In the genomic region with DNA sequence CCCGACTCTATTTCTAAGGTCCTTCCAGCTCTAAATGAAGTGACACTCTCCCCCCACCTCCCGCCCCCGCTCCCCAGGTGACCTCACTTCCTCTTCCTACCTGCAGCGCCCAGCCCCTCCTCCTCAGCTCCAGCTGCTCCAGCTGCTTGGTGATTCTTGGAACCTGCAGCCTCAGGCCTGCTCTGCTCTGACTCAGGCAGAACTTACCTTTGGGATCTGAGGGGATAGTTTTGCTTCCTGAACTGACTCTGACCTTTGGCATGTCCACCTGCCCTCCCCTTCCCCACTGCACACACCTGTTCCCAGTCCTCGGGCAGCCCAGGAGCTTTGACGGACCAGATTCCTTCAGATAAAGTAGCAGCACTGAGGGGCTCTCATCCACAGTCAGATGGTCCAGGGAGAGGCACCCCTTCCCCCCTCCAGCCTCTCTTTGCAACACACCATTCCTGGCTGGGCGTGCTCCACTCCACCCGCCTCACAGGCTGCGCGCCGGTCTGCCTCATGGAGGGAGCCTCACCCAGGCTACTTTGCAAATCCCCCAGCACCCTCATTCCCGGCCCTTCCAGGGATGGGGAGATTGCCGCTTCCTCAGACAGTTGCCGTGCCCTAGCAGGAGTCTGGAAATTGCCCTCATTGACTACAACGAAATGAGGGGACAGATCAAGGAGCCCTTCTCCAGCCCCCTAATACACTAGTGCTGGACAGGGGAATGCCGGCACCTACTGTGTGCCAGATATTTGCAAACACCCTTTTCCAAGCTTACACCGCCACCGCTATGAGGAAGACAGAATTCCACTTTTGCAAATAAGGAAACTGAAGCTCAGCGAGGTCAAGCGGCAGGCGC, we compare ENCODE assay signal across 8 cellular contexts. TPM values are rescaled to one million over a fixed set of nuclear protein-coding genes. Genes with fewer than 3 reads are reported as not detected.
DNase-seq lines count a peak whose midpoint lies in the region; ATAC-seq, FAIRE-seq and TF ChIP-seq lines count a peak whose summit lies in the region.

No MANE protein-coding gene starts in this region.

- TF ChIP-seq POLR2A in erythroblast (IDR thresholded peaks at IDR 0.05; ENCODE audit: low read length) = no peak

- TF ChIP-seq RAD21 in neural cell (conservative IDR thresholded peaks at IDR 0.05) = no peak

- POLR2A ChIA-PET in activated CD4-positive, alpha-beta memory T cell treated with anti-CD3 and anti-CD28 coated beads, Interleukin-2, amount 10 ng/mL, durations not matched to agents 7 days and 5 days (lab: Charles Lee) = interaction anchor here (0.6 to 4.5 kb wide), 31 partner anchors 13 to 642 kb away, joined by 3 to 50 read pairs (median 4); a partner anchor contains a TSS

- peak overlapping the region; percentile 76 for H3K4me3 ChIP-seq in Loucy (ENCODE audit: low read length, poor library complexity, severe bottlenecking)
- peak overlapping the region; percentile 72 for H3K4me3 ChIP-seq in neural cell (ENCODE audit: low read length)

- H3K36me3 Mint-ChIP-seq in activated CD4-positive, alpha-beta memory T cell treated with anti-CD3 and anti-CD28 coated beads, Interleukin-2, amount 10 ng/mL, durations not matched to agents 7 days and 5 days (ENCODE audit: low read depth) = peaks cover 24% of the 10 kb centered on the region

- no peaks in the 10 kb centered on the region for H3K27me3 ChIP-seq in Loucy (ENCODE audit: insufficient read depth, low read length, poor library complexity, severe bottlenecking)
- H3K27me3 ChIP-seq in neural cell (ENCODE audit: insufficient read depth, low read depth, low read length) = peaks cover 30% of the 10 kb centered on the region

- peaks cover 67% of the 10 kb centered on the region for H3K4me1 ChIP-seq in Loucy (ENCODE audit: insufficient read depth, low read length, poor library complexity, severe bottlenecking)

- peaks cover 57% of the 10 kb centered on the region for H3K4me1 Mint-ChIP-seq in activated CD4-positive, alpha-beta memory T cell treated with anti-CD3 and anti-CD28 coated beads, Interleukin-2, amount 10 ng/mL, durations not matched to agents 7 days and 5 days

- CTCF ChIA-PET in activated CD4-positive, alpha-beta memory T cell treated with anti-CD3 and anti-CD28 coated beads, Interleukin-2, amount 10 ng/mL, durations not matched to agents 7 days and 5 days (lab: Charles Lee) = interaction anchor here (0.6 to 2.9 kb wide), 22 partner anchors 10 to 241 kb away, joined by 3 to 26 read pairs (median 4); a partner anchor contains a TSS

- H3F3A ChIP-seq in Loucy (ENCODE audit: low read depth) = peaks cover 4% of the 10 kb centered on the region
- no peaks in the 10 kb centered on the region for H3F3A ChIP-seq in neural cell (ENCODE audit: insufficient read depth, low read length, poor library complexity, severe bottlenecking)

- H4K20me1 ChIP-seq in Loucy (ENCODE audit: insufficient read depth, low read length, poor library complexity, severe bottlenecking) (peaks cover 45% of the 10 kb centered on the region), neural cell (ENCODE audit: insufficient read depth) (no peaks in the 10 kb centered on the region)

- H3K4me2 ChIP-seq in Loucy (ENCODE audit: low read depth, low read length, poor library complexity, severe bottlenecking) = peak overlapping the region; percentile 91
- H3K4me2 ChIP-seq in neural cell (ENCODE audit: low read length) = peak overlapping the region; percentile 48

- H3K27ac ChIP-seq in neural cell (ENCODE audit: low read length) = no peak overlapping the region

- H3K9me3 ChIP-seq in Loucy (ENCODE audit: insufficient read depth, low read depth, low read length) (no peaks in the 10 kb centered on the region), neural cell (ENCODE audit: low read length) (no peaks in the 10 kb centered on the region)

- H3K4me3 Mint-ChIP-seq in activated CD4-positive, alpha-beta memory T cell treated with anti-CD3 and anti-CD28 coated beads, Interleukin-2, amount 10 ng/mL, durations not matched to agents 7 days and 5 days = peak overlapping the region; percentile 92

- TF ChIP-seq CTCF in Loucy (conservative IDR thresholded peaks at IDR 0.05; ENCODE audit: low read length) (no peak), neural cell (IDR thresholded peaks at IDR 0.05; ENCODE audit: poor library complexity, severe bottlenecking) (no peak), omental fat pad (IDR thresholded peaks at IDR 0.05) (no peak)

- ATAC-seq in omental fat pad (ENCODE audit: low FRiP score) = no peak

- H3K27ac Mint-ChIP-seq in activated CD4-positive, alpha-beta memory T cell treated with anti-CD3 and anti-CD28 coated beads, Interleukin-2, amount 10 ng/mL, durations not matched to agents 7 days and 5 days = peak overlapping the region; percentile 78

- H3K9me3 Mint-ChIP-seq in activated CD4-positive, alpha-beta memory T cell treated with anti-CD3 and anti-CD28 coated beads, Interleukin-2, amount 10 ng/mL, durations not matched to agents 7 days and 5 days = no peaks in the 10 kb centered on the region

- H3K27me3 Mint-ChIP-seq in activated CD4-positive, alpha-beta memory T cell treated with anti-CD3 and anti-CD28 coated beads, Interleukin-2, amount 10 ng/mL, durations not matched to agents 7 days and 5 days = no peaks in the 10 kb centered on the region

- peaks cover 68% of the 10 kb centered on the region for H3K79me2 ChIP-seq in Loucy (ENCODE audit: insufficient read depth, low read length)
- no peaks in the 10 kb centered on the region for H3K79me2 ChIP-seq in neural cell (replicated peaks; ENCODE audit: insufficient read depth, low read length)

- H2AFZ ChIP-seq in Loucy (ENCODE audit: low read length) (peak overlapping the region; percentile 40; the same call in 1 of the 2 replicates), neural cell (ENCODE audit: low read depth, low read length) (no peak overlapping the region)

- H3K36me3 ChIP-seq in Loucy (ENCODE audit: insufficient read depth, low read length) = peaks cover 7% of the 10 kb centered on the region; the same call in 1 of the 2 replicates
- no peaks in the 10 kb centered on the region for H3K36me3 ChIP-seq in neural cell (ENCODE audit: insufficient read depth, low read length)

- no peak for TF ChIP-seq EP300 in neural cell (conservative IDR thresholded peaks at IDR 0.05; ENCODE audit: poor library complexity, severe bottlenecking)

- no peak for FAIRE-seq in urothelium cell line (lab: Jason Lieb, UNC)

- H3K9ac ChIP-seq in Loucy (ENCODE audit: low read depth, low read length, poor library complexity, severe bottlenecking) = peak overlapping the region; percentile 89
- peak overlapping the region; percentile 50 for H3K9ac ChIP-seq in neural cell (ENCODE audit: low read length)

- DNase-seq in GM03348 (ENCODE audit: low spot score) (peak; percentile 62), erythroblast (lab: John Stamatoyannopoulos, UW) (peak; percentile 45 to 62), urothelium cell line (ENCODE audit: low spot score) (peak; percentile 50), omental fat pad (ENCODE audit: low spot score) (no peak), A172 (ENCODE audit: low spot score) (no peak)
- DNase-seq in activated CD4-positive, alpha-beta memory T cell treated with anti-CD3 and anti-CD28 coated beads, Interleukin-2, amount 10 ng/mL, durations not matched to agents 7 days and 5 days = peak; percentile 61

- H3K9me2 ChIP-seq in Loucy (replicated peaks; ENCODE audit: low read depth, low read length) (no peaks in the 10 kb centered on the region), neural cell (ENCODE audit: insufficient read depth, low read length) (no peaks in the 10 kb centered on the region)

TF ChIP-seq in neural cell, 6 proteins besides CTCF, POLR2A, EP300 and RAD21:
- TF ChIP-seq TAF1 (IDR thresholded peaks at IDR 0.05; ENCODE audit: low read depth) (no peak), MXI1 (conservative IDR thresholded peaks at IDR 0.05; ENCODE audit: poor library complexity, severe bottlenecking) (no peak), EZH2 (IDR thresholded peaks at IDR 0.05; ENCODE audit: borderline replicate concordance, insufficient read depth, low read length, poor library complexity, severe bottlenecking) (no peak), POLR2AphosphoS5 (IDR thresholded peaks at IDR 0.05) (no peak), SMC3 (conservative IDR thresholded peaks at IDR 0.05; ENCODE audit: poor library complexity) (no peak)
- TF ChIP-seq, protein P1, sequence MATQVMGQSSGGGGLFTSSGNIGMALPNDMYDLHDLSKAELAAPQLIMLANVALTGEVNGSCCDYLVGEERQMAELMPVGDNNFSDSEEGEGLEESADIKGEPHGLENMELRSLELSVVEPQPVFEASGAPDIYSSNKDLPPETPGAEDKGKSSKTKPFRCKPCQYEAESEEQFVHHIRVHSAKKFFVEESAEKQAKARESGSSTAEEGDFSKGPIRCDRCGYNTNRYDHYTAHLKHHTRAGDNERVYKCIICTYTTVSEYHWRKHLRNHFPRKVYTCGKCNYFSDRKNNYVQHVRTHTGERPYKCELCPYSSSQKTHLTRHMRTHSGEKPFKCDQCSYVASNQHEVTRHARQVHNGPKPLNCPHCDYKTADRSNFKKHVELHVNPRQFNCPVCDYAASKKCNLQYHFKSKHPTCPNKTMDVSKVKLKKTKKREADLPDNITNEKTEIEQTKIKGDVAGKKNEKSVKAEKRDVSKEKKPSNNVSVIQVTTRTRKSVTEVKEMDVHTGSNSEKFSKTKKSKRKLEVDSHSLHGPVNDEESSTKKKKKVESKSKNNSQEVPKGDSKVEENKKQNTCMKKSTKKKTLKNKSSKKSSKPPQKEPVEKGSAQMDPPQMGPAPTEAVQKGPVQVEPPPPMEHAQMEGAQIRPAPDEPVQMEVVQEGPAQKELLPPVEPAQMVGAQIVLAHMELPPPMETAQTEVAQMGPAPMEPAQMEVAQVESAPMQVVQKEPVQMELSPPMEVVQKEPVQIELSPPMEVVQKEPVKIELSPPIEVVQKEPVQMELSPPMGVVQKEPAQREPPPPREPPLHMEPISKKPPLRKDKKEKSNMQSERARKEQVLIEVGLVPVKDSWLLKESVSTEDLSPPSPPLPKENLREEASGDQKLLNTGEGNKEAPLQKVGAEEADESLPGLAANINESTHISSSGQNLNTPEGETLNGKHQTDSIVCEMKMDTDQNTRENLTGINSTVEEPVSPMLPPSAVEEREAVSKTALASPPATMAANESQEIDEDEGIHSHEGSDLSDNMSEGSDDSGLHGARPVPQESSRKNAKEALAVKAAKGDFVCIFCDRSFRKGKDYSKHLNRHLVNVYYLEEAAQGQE (IDR thresholded peaks at IDR 0.05; ENCODE audit: borderline replicate concordance) = no peak

RNA-seq across cellular contexts. Expression of a gene that starts 0.7 kb away (rescaled TPM):
- 10 to 100 TPM; 65.0 to 69.2 TPM for total RNA-seq in activated CD4-positive, alpha-beta memory T cell treated with anti-CD3 and anti-CD28 coated beads, Interleukin-2, amount 10 ng/mL, durations not matched to agents 7 days and 5 days
- 0.44 TPM in 1 of 2 replicates, not detected in the other for polyA plus RNA-seq in neural cell
- 0.24 and 0.93 TPM in 2 replicates for polyA minus RNA-seq in neural cell
- total RNA-seq in omental fat pad = 10 to 100 TPM in 3 of 4 donors, 1 to 10 TPM in 1; 7.8 to 25.0 (median 13.9) TPM
- total RNA-seq in A172 (2014; rRNA removed; shearing (Covaris generic)) = 2.3 and 2.7 TPM in 2 replicates

RNA-seq across cellular contexts. Expression of a gene that starts 57.1 kb away (rescaled TPM):
- not detected for total RNA-seq in activated CD4-positive, alpha-beta memory T cell treated with anti-CD3 and anti-CD28 coated beads, Interleukin-2, amount 10 ng/mL, durations not matched to agents 7 days and 5 days
- not detected in 2 replicates for polyA plus RNA-seq in neural cell
- polyA minus RNA-seq in neural cell = not detected in 2 replicates
- total RNA-seq in omental fat pad = not detected
- total RNA-seq in A172 (2014; rRNA removed; shearing (Covaris generic)) = not detected in 2 replicates

Comparison
In these comparisons a context has a peak if more than half of its experiments do, and no peak if none do; other contexts are left out.
1. DNase-seq: peak in GM03348 (single experiment), activated CD4-positive, alpha-beta memory T cell treated with anti-CD3 and anti-CD28 coated beads, Interleukin-2, amount 10 ng/mL, durations not matched to agents 7 days and 5 days (single experiment), erythroblast (2 of 2) and urothelium cell line (single experiment); none in omental fat pad (single experiment) and A172 (single experiment).